Comparison of ENCODE assay signal across 8 cellular contexts in the genomic region with DNA sequence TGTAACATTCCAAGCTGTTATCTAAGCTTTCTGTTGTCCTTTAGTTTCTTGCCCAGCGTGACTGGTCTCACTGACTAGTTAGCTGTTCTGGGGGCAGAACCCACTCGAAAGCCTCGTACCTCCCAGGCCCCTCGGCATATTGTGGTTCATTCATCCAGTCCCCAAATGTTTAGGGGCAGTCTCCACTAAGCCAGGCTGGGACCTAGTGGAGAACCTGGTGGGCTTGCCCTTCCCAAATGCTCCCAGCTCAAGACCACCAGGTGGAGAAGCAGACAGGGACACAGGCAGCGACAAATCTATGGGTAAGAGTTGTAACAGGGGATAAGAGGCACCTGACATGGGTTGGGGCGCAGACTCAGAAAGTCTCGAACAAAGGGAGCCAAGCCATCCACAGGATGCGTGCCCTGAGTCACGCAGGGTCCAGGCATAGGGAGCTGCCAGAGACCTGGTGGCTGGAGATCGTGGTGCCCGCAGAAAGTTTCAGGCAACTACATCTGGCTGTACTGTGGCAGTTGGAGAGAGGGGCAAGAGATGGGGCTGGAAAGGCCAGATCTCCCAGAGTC. TPM values are rescaled to one million over a fixed set of nuclear protein-coding genes. Genes with fewer than 3 reads are reported as not detected.
DNase-seq lines count a peak whose midpoint lies in the region; TF ChIP-seq lines count a peak whose summit lies in the region.

No MANE protein-coding gene starts in this region.

- 58 to 80% methylated on average over 7 to 11 of the region's 11 CpGs for WGBS in esophagus squamous epithelium, 2 donors

- intact Hi-C loops in esophagus squamous epithelium (cut with DNase I), result no loop called here

- H3K36me3 ChIP-seq in ES-I3 (ENCODE audit: insufficient read depth, low read length) (no peaks in the 10 kb centered on the region), SU-DHL-6 (ENCODE audit: low read length) (peaks cover 10% of the 10 kb centered on the region; the same call in 1 of the 2 replicates), esophagus squamous epithelium (no peaks in the 10 kb centered on the region), rectal smooth muscle tissue (ENCODE audit: control insufficient read depth, insufficient read depth, low read length) (no peaks in the 10 kb centered on the region)

- no peaks in the 10 kb centered on the region for H3K9me2 ChIP-seq in SU-DHL-6 (replicated peaks; ENCODE audit: insufficient read depth, low read length)

- peak overlapping the region; percentile 88 for H3K4me2 ChIP-seq in SU-DHL-6 (ENCODE audit: low read depth, low read length, poor library complexity, severe bottlenecking)

- DNase-seq in esophagus squamous epithelium (lab: John Stamatoyannopoulos, UW) (no peak), LoVo (ENCODE audit: low spot score) (no peak), KBM-7 (no peak), NK-92 (lab: John Stamatoyannopoulos, UW; ENCODE audit: unreplicated experiment) (no peak), amniotic stem cell (lab: John Stamatoyannopoulos, UW) (no peak)

- H3K27me3 ChIP-seq in SU-DHL-6 (ENCODE audit: low read length), result no peaks in the 10 kb centered on the region
- no peaks in the 10 kb centered on the region for H3K27me3 ChIP-seq in esophagus squamous epithelium
- H3K27me3 ChIP-seq in rectal smooth muscle tissue (ENCODE audit: control insufficient read depth, insufficient read depth, low read length), result no peaks in the 10 kb centered on the region

- H3K4me3 ChIP-seq in SU-DHL-6 (ENCODE audit: insufficient read depth, low read length, poor library complexity, severe bottlenecking) (peak overlapping the region; percentile 54), esophagus squamous epithelium (peak overlapping the region; percentile 58 to 98 (median 91)), rectal smooth muscle tissue (ENCODE audit: low read length) (peak overlapping the region; percentile 71)

- in situ Hi-C loops in KBM-7 (cut with MboI; ENCODE audit: low pct_unique_long_range_greater_than_20kb, low sequenced_read_pairs), result no loop called here

- no peak for TF ChIP-seq POLR2A in esophagus squamous epithelium (IDR thresholded peaks at IDR 0.05)

- no peaks in the 10 kb centered on the region for H3K9me3 ChIP-seq in ES-I3 (ENCODE audit: control insufficient read depth, insufficient read depth, low read length)
- H3K9me3 ChIP-seq in SU-DHL-6 (ENCODE audit: insufficient read depth, low read length), result no peaks in the 10 kb centered on the region
- no peaks in the 10 kb centered on the region for H3K9me3 ChIP-seq in esophagus squamous epithelium

- H4K20me1 ChIP-seq in SU-DHL-6 (ENCODE audit: low read depth, low read length), result no peaks in the 10 kb centered on the region; the same call in 1 of the 2 replicates

- H3K27ac ChIP-seq in SU-DHL-6 (ENCODE audit: low read depth, low read length) (peak overlapping the region; percentile 99), esophagus squamous epithelium (peak overlapping the region; percentile 89 to 99 (median 95)), rectal smooth muscle tissue (ENCODE audit: low read depth, low read length) (peak overlapping the region; percentile 88)

- no peak for TF ChIP-seq CTCF in SU-DHL-6 (IDR thresholded peaks at IDR 0.05; ENCODE audit: insufficient read depth, low read length, poor library complexity, severe bottlenecking)
- TF ChIP-seq CTCF in esophagus squamous epithelium (IDR thresholded peaks at IDR 0.05), result no peak

- H3K4me1 ChIP-seq in ES-I3 (ENCODE audit: insufficient read depth, low read length) (peaks cover 21% of the 10 kb centered on the region), esophagus squamous epithelium (peaks cover 26 to 68% (median 34%) of the 10 kb centered on the region in 3 donors), rectal smooth muscle tissue (ENCODE audit: control insufficient read depth, insufficient read depth, low read length) (peaks cover 21% of the 10 kb centered on the region)

- peaks cover 51% of the 10 kb centered on the region for H3F3A ChIP-seq in SU-DHL-6 (ENCODE audit: insufficient read depth)

- H3K9ac ChIP-seq in ES-I3 (ENCODE audit: low read depth, low read length) (peak overlapping the region; percentile 63), SU-DHL-6 (ENCODE audit: low read length) (peak overlapping the region; percentile 80), rectal smooth muscle tissue (ENCODE audit: low read length) (peak overlapping the region; percentile 93)

- H2AFZ ChIP-seq in SU-DHL-6 (ENCODE audit: low read depth, low read length, severe bottlenecking), result no peak overlapping the region

- H3K79me2 ChIP-seq in SU-DHL-6 (ENCODE audit: insufficient read depth, low read length), result peaks cover 41% of the 10 kb centered on the region

RNA-seq across cellular contexts. Expression of a gene that starts 0.9 kb away (rescaled TPM):
- 10 to 100 TPM; 16.9 to 65.0 (median 24.0) TPM for total RNA-seq in esophagus squamous epithelium

RNA-seq across cellular contexts. Expression of a gene that starts 44.0 kb away (rescaled TPM):
- total RNA-seq in esophagus squamous epithelium, result 10 to 100 TPM; 12.5 to 18.5 (median 15.7) TPM

RNA-seq across cellular contexts. Expression of a gene that starts 51.1 kb away (rescaled TPM):
- total RNA-seq in esophagus squamous epithelium, result 1 to 10 TPM in 3 of 4 donors, not detected in 1; 3.1 to 4.6 (median 3.6) TPM
